Comparison of ENCODE assay signal across 11 cellular contexts in genomic region chr1:166952002-166952746, GRCh38. TPM values are rescaled to one million over a fixed set of nuclear protein-coding genes. Genes with fewer than 3 reads are reported as not detected.
DNase-seq lines count a peak whose midpoint lies in the region; ATAC-seq and TF ChIP-seq lines count a peak whose summit lies in the region.
"Had no signal": no experiment of that assay in that cellular context is flagged by ENCODE, and none has a peak within 500 bp of the region (broad histone marks: within the 10 kb centered on the region; RNA-seq: fewer than 3 reads in every experiment).

No MANE protein-coding gene starts in this region.

- ATAC-seq in GM21786 (IDR thresholded peaks at IDR 0.05; ENCODE audit: unreplicated experiment) = no peak

- DNase-seq in COLO829 (ENCODE audit: low spot score) (peak; percentile 74), cerebellum (ENCODE audit: low spot score) (peak; percentile 14), kidney glomerular epithelial cell (lab: John Stamatoyannopoulos, UW) (peak; percentile 57), mucosa of gallbladder (ENCODE audit: low spot score) (no peak), NCI-H146 treated with DMSO at 0.1 percent for 48 hours (lab: John Stamatoyannopoulos, UW; ENCODE audit: unreplicated experiment) (no peak), NCI-H526 treated with DMSO at 0.1 percent for 48 hours (lab: John Stamatoyannopoulos, UW) (no peak)
- DNase-seq: CD8-positive, alpha-beta memory T cell; glutamatergic neuron; Karpas-422 had no signal

- no peak for TF ChIP-seq RAD21 in Ishikawa (IDR thresholded peaks at IDR 0.05; ENCODE audit: low read depth)

- no peak for TF ChIP-seq EP300 in Ishikawa (IDR thresholded peaks at IDR 0.05; ENCODE audit: borderline replicate concordance)

TF ChIP-seq in Ishikawa, 13 proteins besides CTCF, POLR2A, EP300 and RAD21:
- TF ChIP-seq TEAD4 (IDR thresholded peaks at IDR 0.05) = peak; percentile 60; the same call in 1 of the 2 replicates
- no peak for TF ChIP-seq EGR1 (IDR thresholded peaks at IDR 0.05)
- TF ChIP-seq, protein P1, sequence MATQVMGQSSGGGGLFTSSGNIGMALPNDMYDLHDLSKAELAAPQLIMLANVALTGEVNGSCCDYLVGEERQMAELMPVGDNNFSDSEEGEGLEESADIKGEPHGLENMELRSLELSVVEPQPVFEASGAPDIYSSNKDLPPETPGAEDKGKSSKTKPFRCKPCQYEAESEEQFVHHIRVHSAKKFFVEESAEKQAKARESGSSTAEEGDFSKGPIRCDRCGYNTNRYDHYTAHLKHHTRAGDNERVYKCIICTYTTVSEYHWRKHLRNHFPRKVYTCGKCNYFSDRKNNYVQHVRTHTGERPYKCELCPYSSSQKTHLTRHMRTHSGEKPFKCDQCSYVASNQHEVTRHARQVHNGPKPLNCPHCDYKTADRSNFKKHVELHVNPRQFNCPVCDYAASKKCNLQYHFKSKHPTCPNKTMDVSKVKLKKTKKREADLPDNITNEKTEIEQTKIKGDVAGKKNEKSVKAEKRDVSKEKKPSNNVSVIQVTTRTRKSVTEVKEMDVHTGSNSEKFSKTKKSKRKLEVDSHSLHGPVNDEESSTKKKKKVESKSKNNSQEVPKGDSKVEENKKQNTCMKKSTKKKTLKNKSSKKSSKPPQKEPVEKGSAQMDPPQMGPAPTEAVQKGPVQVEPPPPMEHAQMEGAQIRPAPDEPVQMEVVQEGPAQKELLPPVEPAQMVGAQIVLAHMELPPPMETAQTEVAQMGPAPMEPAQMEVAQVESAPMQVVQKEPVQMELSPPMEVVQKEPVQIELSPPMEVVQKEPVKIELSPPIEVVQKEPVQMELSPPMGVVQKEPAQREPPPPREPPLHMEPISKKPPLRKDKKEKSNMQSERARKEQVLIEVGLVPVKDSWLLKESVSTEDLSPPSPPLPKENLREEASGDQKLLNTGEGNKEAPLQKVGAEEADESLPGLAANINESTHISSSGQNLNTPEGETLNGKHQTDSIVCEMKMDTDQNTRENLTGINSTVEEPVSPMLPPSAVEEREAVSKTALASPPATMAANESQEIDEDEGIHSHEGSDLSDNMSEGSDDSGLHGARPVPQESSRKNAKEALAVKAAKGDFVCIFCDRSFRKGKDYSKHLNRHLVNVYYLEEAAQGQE (IDR thresholded peaks at IDR 0.05; ENCODE audit: low read depth) = no peak
- TF ChIP-seq, protein P2, sequence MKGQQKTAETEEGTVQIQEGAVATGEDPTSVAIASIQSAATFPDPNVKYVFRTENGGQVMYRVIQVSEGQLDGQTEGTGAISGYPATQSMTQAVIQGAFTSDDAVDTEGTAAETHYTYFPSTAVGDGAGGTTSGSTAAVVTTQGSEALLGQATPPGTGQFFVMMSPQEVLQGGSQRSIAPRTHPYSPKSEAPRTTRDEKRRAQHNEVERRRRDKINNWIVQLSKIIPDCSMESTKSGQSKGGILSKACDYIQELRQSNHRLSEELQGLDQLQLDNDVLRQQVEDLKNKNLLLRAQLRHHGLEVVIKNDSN (IDR thresholded peaks at IDR 0.05) = no peak
- no peak for TF ChIP-seq TAF1 (IDR thresholded peaks at IDR 0.05; ENCODE audit: low read depth)
- no peak for TF ChIP-seq CREB1 (IDR thresholded peaks at IDR 0.05; ENCODE audit: low read depth)
- TF ChIP-seq, protein P3, sequence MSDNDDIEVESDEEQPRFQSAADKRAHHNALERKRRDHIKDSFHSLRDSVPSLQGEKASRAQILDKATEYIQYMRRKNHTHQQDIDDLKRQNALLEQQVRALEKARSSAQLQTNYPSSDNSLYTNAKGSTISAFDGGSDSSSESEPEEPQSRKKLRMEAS (IDR thresholded peaks at IDR 0.05) = no peak
TF ChIP-seq in Ishikawa: peak in this region for 1.

RNA-seq across cellular contexts. Expression of gene ILDR2, which starts 23.2 kb away (rescaled TPM):
- total RNA-seq in cerebellum = 72.6 TPM
- total RNA-seq in mucosa of gallbladder = 2.0 TPM

RNA-seq across cellular contexts. Expression of gene MAEL, which starts 36.9 kb away (rescaled TPM):
- total RNA-seq in cerebellum = 2.8 TPM
- total RNA-seq in mucosa of gallbladder = not detected
- total RNA-seq: CD8-positive, alpha-beta memory T cell had no signal

Comparison
In these comparisons a context has a peak if more than half of its experiments do, and no peak if none do; other contexts are left out.
1. DNase-seq: peak in COLO829 (single experiment), cerebellum (single experiment) and kidney glomerular epithelial cell (single experiment); none in mucosa of gallbladder (single experiment), NCI-H146 treated with DMSO at 0.1 percent for 48 hours (single experiment) and NCI-H526 treated with DMSO at 0.1 percent for 48 hours (single experiment).
2. RNA of gene ILDR2, which starts 23.2 kb away (total RNA-seq): 72.6 TPM in cerebellum (single experiment); 2.0 TPM in mucosa of gallbladder (single experiment); every median in the first group is over 10 times any median in the second.